18 cellular contexts compared by ENCODE assay signal in the genomic region with DNA sequence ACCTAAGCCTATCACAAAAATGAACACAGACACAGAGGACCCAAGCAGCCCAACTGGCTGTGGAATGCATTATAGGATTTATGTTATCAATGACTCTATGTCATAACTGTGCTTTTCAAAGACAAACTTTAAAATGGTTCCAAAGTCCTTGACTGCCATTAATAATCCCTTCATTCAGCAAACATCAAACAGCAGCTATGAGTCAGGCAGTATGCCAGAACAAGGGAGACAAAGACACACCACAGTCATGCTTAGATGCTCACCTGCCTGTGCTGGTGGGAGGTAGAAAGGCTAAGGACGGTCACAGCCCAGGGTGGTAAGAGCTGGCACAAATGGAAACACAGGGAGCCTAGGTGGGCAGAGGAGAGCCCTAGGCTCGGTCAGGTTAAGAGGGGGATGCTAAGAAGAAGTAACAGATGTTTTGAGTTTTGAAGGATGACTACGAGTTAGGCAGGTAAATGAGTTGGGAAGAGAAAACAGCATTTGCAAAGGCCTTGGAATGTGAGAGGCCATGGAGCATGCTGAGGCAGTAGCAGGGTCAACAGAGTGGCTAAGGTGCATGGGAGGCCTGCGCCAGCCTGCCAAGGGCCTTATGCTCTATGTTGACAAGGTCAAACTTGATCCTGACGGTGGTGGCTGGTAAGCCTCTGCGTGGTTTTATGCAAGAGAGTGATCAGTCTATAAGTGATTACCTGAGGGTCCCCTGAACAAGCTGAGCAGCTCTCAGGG. TPM values are rescaled to one million over a fixed set of nuclear protein-coding genes. Genes with fewer than 3 reads are reported as not detected.
DNase-seq lines count a peak whose midpoint lies in the region; ATAC-seq, FAIRE-seq and TF ChIP-seq lines count a peak whose summit lies in the region.
"Had no signal": no experiment of that assay in that cellular context is flagged by ENCODE, and none has a peak within 500 bp of the region (broad histone marks: within the 10 kb centered on the region; RNA-seq: fewer than 3 reads in every experiment).

No MANE protein-coding gene starts in this region.

- no peaks in the 10 kb centered on the region for H3K27me3 ChIP-seq in bronchial epithelial cell (ENCODE audit: control insufficient read depth, insufficient read depth, low read length)
- H3K27me3 ChIP-seq: BLaER1, heart right ventricle had no signal

- no peak for FAIRE-seq in bronchial epithelial cell (lab: Jason Lieb, UNC)
- FAIRE-seq: GM12892 had no signal

- DNase-seq in DMS79 (lab: John Stamatoyannopoulos, UW), result peak; percentile 68
- peak; percentile 55 for DNase-seq in NCI-H1436 treated with DMSO at 0.1 percent for 48 hours (lab: John Stamatoyannopoulos, UW)
- DNase-seq in bronchial epithelial cell (ENCODE audit: low read depth), result peak; percentile 74
- DNase-seq in mucosa of gallbladder (ENCODE audit: low spot score), result peak; percentile 53
- no peak for DNase-seq in AG20443 (ENCODE audit: low spot score)
- DNase-seq: activated B cell treated with CpG ODN at 0.5 μM for 24 hours; activated CD8-positive, alpha-beta memory T cell treated with anti-CD3 and anti-CD28 coated beads, Interleukin-2, amount 50 U/mL, for 4 hours; activated naive CD4-positive, alpha-beta T cell treated with anti-CD3 and anti-CD28 coated beads, Interleukin-2, amount 50 U/mL, for 16 hours; central memory CD4-positive, alpha-beta T cell; left ventricle myocardium inferior; naive B cell; NCI-H524 treated with DMSO at 0.1 percent for 48 hours had no signal

- TF ChIP-seq CTCF in bronchial epithelial cell (IDR thresholded peaks at IDR 0.05; ENCODE audit: insufficient read depth, low read length, severe bottlenecking), result no peak

- H3K4me3 ChIP-seq in bronchial epithelial cell (ENCODE audit: low read depth, low read length), result no peak overlapping the region
- H3K4me3 ChIP-seq: BLaER1, heart right ventricle, left ventricle myocardium inferior had no signal

- ATAC-seq in GM18519 (IDR thresholded peaks at IDR 0.05; ENCODE audit: low FRiP score, unreplicated experiment) (no peak), HG02642 (IDR thresholded peaks at IDR 0.05; ENCODE audit: poor library complexity, unreplicated experiment) (no peak), HG03439 (IDR thresholded peaks at IDR 0.05; ENCODE audit: unreplicated experiment) (no peak)

- H3K36me3 ChIP-seq in bronchial epithelial cell (ENCODE audit: control insufficient read depth, insufficient read depth, low read length), result no peaks in the 10 kb centered on the region
- H3K36me3 ChIP-seq: BLaER1, heart right ventricle, left ventricle myocardium inferior had no signal

RNA-seq across cellular contexts. Expression of a gene that starts 23.0 kb away (rescaled TPM):
- total RNA-seq in bronchial epithelial cell (3.9 and 7.8 TPM in 2 replicates), mucosa of gallbladder (5.9 TPM)
